Comparison of ENCODE assay signal across 1 cellular context in genomic region chr16:58591083-58591482, GRCh38.
TF ChIP-seq lines count a peak whose summit lies in the region.

No MANE protein-coding gene starts in this region.

TF ChIP-seq in liver, 16 proteins besides CTCF, POLR2A, EP300 and RAD21 (continued from another document):
- peak; percentile 26 for TF ChIP-seq REST (IDR thresholded peaks at IDR 0.05)
- TF ChIP-seq ATF3 (IDR thresholded peaks at IDR 0.05), result peak; percentile 43
- TF ChIP-seq HNF4G (IDR thresholded peaks at IDR 0.05), result no peak
- peak; percentile 51 for TF ChIP-seq YY1 (IDR thresholded peaks at IDR 0.05)
